ENCODE assay signal across 8 cellular contexts in genomic region chr1:94854458-94855306, GRCh38. TPM values are rescaled to one million over a fixed set of nuclear protein-coding genes. Genes with fewer than 3 reads are reported as not detected.
DNase-seq lines count a peak whose midpoint lies in the region; ATAC-seq, FAIRE-seq and TF ChIP-seq lines count a peak whose summit lies in the region.

No MANE protein-coding gene starts in this region.

- H3K9me3 ChIP-seq in iPS-20b (ENCODE audit: insufficient read depth, low read depth, low read length) (no peaks in the 10 kb centered on the region), skeletal muscle satellite cell (replicated peaks; ENCODE audit: low read length) (no peaks in the 10 kb centered on the region)

- H3K4me1 ChIP-seq in iPS-20b (ENCODE audit: insufficient read depth, low read length) = 0 out of 2 replicates have a peak, but pooled peaks cover 4% of the 10 kb centered on the region
- H3K4me1 ChIP-seq in skeletal muscle satellite cell (ENCODE audit: control insufficient read depth, insufficient read depth, low read length) = peaks cover 10% of the 10 kb centered on the region

- no peak for TF ChIP-seq POLR2A in GM18505 (IDR thresholded peaks at IDR 0.05; ENCODE audit: borderline replicate concordance, extremely low read depth, insufficient read depth, insufficient read length)

- H3K9ac ChIP-seq in iPS-20b (ENCODE audit: low read depth, low read length) (peak overlapping the region; percentile 51; the same call in 1 of the 2 replicates), skeletal muscle satellite cell (ENCODE audit: low read depth, low read length) (peak overlapping the region; percentile 71)

- in situ Hi-C loops in T47D (cut with HindIII; ENCODE audit: low pct_unique_long_range_greater_than_20kb, low sequenced_read_pairs) = no loop called here

- peak overlapping the region; percentile 81 for H3K4me2 ChIP-seq in skeletal muscle satellite cell (ENCODE audit: low read length)

- peaks cover 10% of the 10 kb centered on the region for H3K27me3 ChIP-seq in iPS-20b (ENCODE audit: insufficient read depth, low read length)
- peaks cover 3% of the 10 kb centered on the region for H3K27me3 ChIP-seq in skeletal muscle satellite cell (ENCODE audit: control insufficient read depth, insufficient read depth, low read length)

- peak; percentile 46 for FAIRE-seq in TTC549 (lab: Jason Lieb, UNC)

- peak; percentile 89 for DNase-seq in NCI-H2029 (lab: John Stamatoyannopoulos, UW)
- DNase-seq in T47D (ENCODE audit: low read depth in 1 of 2, low spot score in 1 of 2) = peak; percentile 53 to 85

- H3K36me3 ChIP-seq in iPS-20b (ENCODE audit: insufficient read depth, low read depth, low read length) (no peaks in the 10 kb centered on the region), skeletal muscle satellite cell (ENCODE audit: insufficient read depth, low read length) (no peaks in the 10 kb centered on the region)

- ATAC-seq in GM18505 (IDR thresholded peaks at IDR 0.05; ENCODE audit: unreplicated experiment) (peak; percentile 99), HG03025 (IDR thresholded peaks at IDR 0.05; ENCODE audit: low FRiP score, unreplicated experiment) (peak; percentile 97)

- H3K4me3 ChIP-seq in iPS-20b (ENCODE audit: low read length) (peak overlapping the region; percentile 58; the same call in 1 of the 2 replicates), skeletal muscle satellite cell (ENCODE audit: low read length) (peak overlapping the region; percentile 69)

- H3K27ac ChIP-seq in 22Rv1 = no peak overlapping the region
- no peak overlapping the region for H3K27ac ChIP-seq in iPS-20b (ENCODE audit: low read length)

- TF ChIP-seq CTCF in 22Rv1 (IDR thresholded peaks at IDR 0.05) = peak; percentile 90

RNA-seq across cellular contexts. Expression of gene SLC44A3, which starts 34.5 kb away (rescaled TPM):
- 0.44 and 1.0 TPM in 2 replicates for total RNA-seq in skeletal muscle satellite cell (2012; rRNA removed)
